In the genomic region with DNA sequence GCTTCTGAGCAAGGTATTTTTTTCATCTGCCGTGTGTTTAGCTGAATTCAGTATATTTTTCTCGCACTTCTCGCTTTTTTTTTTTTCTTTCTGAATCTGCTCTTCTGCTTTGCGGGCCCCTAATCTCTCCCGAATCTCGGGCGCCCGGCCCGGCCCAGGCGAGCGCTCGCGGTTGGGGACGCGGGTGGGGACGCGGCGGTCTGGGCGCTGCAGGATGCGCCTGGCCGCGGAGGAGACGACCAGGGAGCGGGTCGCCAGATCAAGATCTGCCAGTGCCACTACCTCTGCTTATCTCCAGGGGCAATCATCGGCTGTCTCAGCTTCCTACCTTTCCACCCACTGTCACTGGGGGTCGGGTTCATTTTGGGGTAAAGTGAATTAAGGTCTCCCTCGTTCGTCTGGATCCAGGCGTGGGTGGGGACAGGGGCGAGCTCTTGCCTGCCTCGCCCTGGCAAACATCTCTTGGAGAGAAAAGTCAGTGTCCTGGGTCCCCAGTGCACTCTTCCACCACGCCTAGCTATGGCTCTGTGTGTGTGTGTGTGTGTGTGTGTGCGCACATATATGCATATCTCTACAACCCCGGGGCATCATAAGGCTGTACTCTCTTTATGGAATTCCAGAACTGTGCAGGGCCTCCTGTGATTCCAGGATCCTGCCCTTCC, we compare ENCODE assay signal across 9 cellular contexts.
DNase-seq lines count a peak whose midpoint lies in the region; ATAC-seq and TF ChIP-seq lines count a peak whose summit lies in the region.
"Had no signal": no experiment of that assay in that cellular context is flagged by ENCODE, and none has a peak within 500 bp of the region (broad histone marks: within the 10 kb centered on the region; RNA-seq: fewer than 3 reads in every experiment).

No MANE protein-coding gene starts in this region.

- CTCF ChIA-PET in CD4-positive, alpha-beta T cell (lab: Charles Lee) = interaction anchor here (0.6 kb wide), 1 partner anchor 289 kb away, joined by 3 read pairs; no protein-coding TSS in a partner anchor

- H3K27ac Mint-ChIP-seq in CD4-positive, alpha-beta T cell = no peak overlapping the region
- no peak overlapping the region for H3K27ac Mint-ChIP-seq in nephron

- peak overlapping the region; percentile 14 for H3K4me3 ChIP-seq in colonic mucosa

- H3K4me1 ChIP-seq in colonic mucosa = no peaks in the 10 kb centered on the region

- peak; percentile 24 for ATAC-seq in CD4-positive, alpha-beta T cell (ENCODE audit: poor library complexity)
- ATAC-seq in GM21360 (IDR thresholded peaks at IDR 0.05; ENCODE audit: unreplicated experiment) = no peak

- no peak for TF ChIP-seq CTCF in CD4-positive, alpha-beta T cell (IDR thresholded peaks at IDR 0.05)
- no peak for TF ChIP-seq CTCF in colonic mucosa (IDR thresholded peaks at IDR 0.05)
- no peak for TF ChIP-seq CTCF in nephron (IDR thresholded peaks at IDR 0.05; ENCODE audit: unreplicated experiment in 3 of 3)

- H3K9me3 Mint-ChIP-seq in CD4-positive, alpha-beta T cell = no peaks in the 10 kb centered on the region
- H3K9me3 Mint-ChIP-seq in nephron = no peaks in the 10 kb centered on the region

- no peaks in the 10 kb centered on the region for H3K27me3 ChIP-seq in CD4-positive, alpha-beta T cell (ENCODE audit: control insufficient read depth, insufficient read depth, low read length)
- peaks cover 19% of the 10 kb centered on the region for H3K27me3 ChIP-seq in colonic mucosa

- POLR2A ChIA-PET in CD4-positive, alpha-beta T cell (lab: Charles Lee) = interaction anchor here (0.6 to 1.5 kb wide), 2 partner anchors 578 to 982 kb away, joined by 3 read pairs; no protein-coding TSS in a partner anchor

- H3K9ac ChIP-seq in colonic mucosa (ENCODE audit: low read depth in 2 of 2, low read length in 2 of 2) = no peak overlapping the region

- H3K9me3 ChIP-seq in CD4-positive, alpha-beta T cell (ENCODE audit: control insufficient read depth, low read length) = no peaks in the 10 kb centered on the region
- no peaks in the 10 kb centered on the region for H3K9me3 ChIP-seq in colonic mucosa

- H3K4me3 Mint-ChIP-seq in CD4-positive, alpha-beta T cell = peak overlapping the region; percentile 91
- peak overlapping the region; percentile 78 to 82 (median 79) for H3K4me3 Mint-ChIP-seq in nephron

- peaks cover 18% of the 10 kb centered on the region for H3K27me3 Mint-ChIP-seq in CD4-positive, alpha-beta T cell
- peaks cover 75% of the 10 kb centered on the region for H3K27me3 Mint-ChIP-seq in nephron (ENCODE audit: low read depth)

- H3K36me3 ChIP-seq in colonic mucosa = no peaks in the 10 kb centered on the region

- peak in 3 of 10 experiments; percentile 1 to 3 (median 3) for DNase-seq in CD4-positive, alpha-beta T cell
- DNase-seq in T follicular helper cell (ENCODE audit: low read depth) = peak; percentile 0
- DNase-seq in colonic mucosa = no peak
- no peak for DNase-seq in AG08395 (ENCODE audit: low spot score)
- no peak for DNase-seq in NAMALWA (ENCODE audit: low spot score)
- DNase-seq in hepatic stellate cell (ENCODE audit: low spot score) = no peak
- DNase-seq: aorta had no signal

- H3K4me1 Mint-ChIP-seq in CD4-positive, alpha-beta T cell (ENCODE audit: low read depth) = peaks cover 33% of the 10 kb centered on the region
- H3K4me1 Mint-ChIP-seq in nephron = peaks cover 9% of the 10 kb centered on the region

- intact Hi-C loops in CD4-positive, alpha-beta T cell (cut with DNase I, micrococcal nuclease) = no loop called here
- intact Hi-C loops in colonic mucosa (cut with DNase I) = no loop called here

- no peak overlapping the region for H3K27ac ChIP-seq in CD4-positive, alpha-beta T cell (ENCODE audit: low read depth, low read length)
- H3K27ac ChIP-seq in colonic mucosa = no peak overlapping the region

- H3K36me3 Mint-ChIP-seq in CD4-positive, alpha-beta T cell (ENCODE audit: low read depth) = no peaks in the 10 kb centered on the region
- no peaks in the 10 kb centered on the region for H3K36me3 Mint-ChIP-seq in nephron (ENCODE audit: low read depth)
